8 cellular contexts compared by ENCODE assay signal in genomic region chr1:3668585-3669300, GRCh38. TPM values are rescaled to one million over a fixed set of nuclear protein-coding genes. Genes with fewer than 3 reads are reported as not detected.
DNase-seq lines count a peak whose midpoint lies in the region; ATAC-seq and TF ChIP-seq lines count a peak whose summit lies in the region.

No MANE protein-coding gene starts in this region.

- H3K27ac ChIP-seq in body of pancreas (no peak overlapping the region), Karpas-422 (ENCODE audit: low read length) (no peak overlapping the region)

- peak; percentile 79 for DNase-seq in CD14-positive monocyte (ENCODE audit: low spot score)
- peak; percentile 77 for DNase-seq in NCI-H128 (lab: John Stamatoyannopoulos, UW; ENCODE audit: unreplicated experiment)
- DNase-seq in body of pancreas = peak; percentile 96 to 98 (median 98)
- DNase-seq in mesenteric fat pad (ENCODE audit: low spot score) = peak; percentile 90
- no peak for DNase-seq in GM20000 (ENCODE audit: low spot score)
- DNase-seq in Karpas-422 = no peak
- DNase-seq in stimulated activated CD4-positive, alpha-beta T cell treated with anti-CD3 and anti-CD28 coated beads, Interleukin-2, amount 100 ng/mL, for 24 hours = no peak
- DNase-seq in activated CD4-positive, alpha-beta memory T cell treated with anti-CD3 and anti-CD28 coated beads for 36 hours = no peak

- H3K9me3 ChIP-seq in body of pancreas (no peaks in the 10 kb centered on the region), Karpas-422 (ENCODE audit: low read length) (no peaks in the 10 kb centered on the region)

- H3K27me3 ChIP-seq in body of pancreas (no peaks in the 10 kb centered on the region), Karpas-422 (ENCODE audit: low read length) (no peaks in the 10 kb centered on the region)

- intact Hi-C loops in CD14-positive monocyte (cut with micrococcal nuclease) (no loop called here), body of pancreas (cut with DNase I) (no loop called here)
- intact Hi-C loops in activated CD4-positive, alpha-beta memory T cell treated with anti-CD3 and anti-CD28 coated beads for 36 hours (cut with micrococcal nuclease) = no loop called here

- H3K4me1 ChIP-seq in body of pancreas = peaks cover 23% of the 10 kb centered on the region
- H3K4me1 ChIP-seq in Karpas-422 (ENCODE audit: low read length) = peaks cover 51% of the 10 kb centered on the region

- POLR2A ChIA-PET in activated CD4-positive, alpha-beta memory T cell treated with anti-CD3 and anti-CD28 coated beads for 36 hours (lab: Charles Lee) = no interaction called here

- TF ChIP-seq CTCF in CD14-positive monocyte (IDR thresholded peaks at IDR 0.05) = no peak
- no peak for TF ChIP-seq CTCF in body of pancreas (IDR thresholded peaks at IDR 0.05)
- TF ChIP-seq CTCF in GM20000 (IDR thresholded peaks at IDR 0.05; ENCODE audit: extremely low read depth, missing control alignments) = no peak

- H3K27ac Mint-ChIP-seq in CD14-positive monocyte = peak overlapping the region in 6 of 7 donors; percentile 59 to 84 (median 71)
- no peak overlapping the region for H3K27ac Mint-ChIP-seq in activated CD4-positive, alpha-beta memory T cell treated with anti-CD3 and anti-CD28 coated beads for 36 hours

- CTCF ChIA-PET in activated CD4-positive, alpha-beta memory T cell treated with anti-CD3 and anti-CD28 coated beads for 36 hours (lab: Charles Lee) = interaction anchor here (1.1 kb wide), 1 partner anchor 216 kb away, joined by 3 read pairs; no protein-coding TSS in a partner anchor

- no peaks in the 10 kb centered on the region for H3K9me2 ChIP-seq in Karpas-422 (replicated peaks; ENCODE audit: insufficient read depth, low read length)

- H3K27me3 Mint-ChIP-seq in CD14-positive monocyte (ENCODE audit: low read depth in 3 of 3) = peaks cover 0 to 15% (median 5%) of the 10 kb centered on the region in 3 donors
- peaks cover 12% of the 10 kb centered on the region for H3K27me3 Mint-ChIP-seq in activated CD4-positive, alpha-beta memory T cell treated with anti-CD3 and anti-CD28 coated beads for 36 hours

- H3K4me3 Mint-ChIP-seq in CD14-positive monocyte = peak overlapping the region in 1 of 2 donors; percentile 62
- no peak overlapping the region for H3K4me3 Mint-ChIP-seq in activated CD4-positive, alpha-beta memory T cell treated with anti-CD3 and anti-CD28 coated beads for 36 hours

- H3K4me3 ChIP-seq in body of pancreas (no peak overlapping the region), Karpas-422 (ENCODE audit: low read length) (no peak overlapping the region)

- peak; percentile 98 for ATAC-seq in body of pancreas

- TF ChIP-seq POLR2A in body of pancreas (IDR thresholded peaks at IDR 0.05) = no peak

- no peak overlapping the region for H3K9ac ChIP-seq in Karpas-422 (ENCODE audit: low read length)

- no peak overlapping the region for H2AFZ ChIP-seq in Karpas-422 (ENCODE audit: low read length)

- H3K36me3 Mint-ChIP-seq in CD14-positive monocyte = peaks cover 0 to 5% of the 10 kb centered on the region in 2 donors
- no peaks in the 10 kb centered on the region for H3K36me3 Mint-ChIP-seq in activated CD4-positive, alpha-beta memory T cell treated with anti-CD3 and anti-CD28 coated beads for 36 hours

- H3K4me2 ChIP-seq in Karpas-422 (ENCODE audit: low read depth, low read length, poor library complexity, severe bottlenecking) = no peak overlapping the region

- H3K36me3 ChIP-seq in body of pancreas (replicated peaks in 1 of 2; ENCODE audit: insufficient read depth in 1 of 2, low read depth in 2 of 2) = no peaks in the 10 kb centered on the region
- no peaks in the 10 kb centered on the region for H3K36me3 ChIP-seq in Karpas-422 (ENCODE audit: insufficient read depth, low read length)

- no peaks in the 10 kb centered on the region for H3K79me2 ChIP-seq in Karpas-422 (ENCODE audit: low read length)

- WGBS in body of pancreas, 2 donors = 12 to 14% methylated on average over 9 to 30 of the region's 30 CpGs

- H3K4me1 Mint-ChIP-seq in CD14-positive monocyte = peaks cover 43% of the 10 kb centered on the region
- H3K4me1 Mint-ChIP-seq in activated CD4-positive, alpha-beta memory T cell treated with anti-CD3 and anti-CD28 coated beads for 36 hours (ENCODE audit: low read depth) = peaks cover 4% of the 10 kb centered on the region

- H3K9me3 Mint-ChIP-seq in CD14-positive monocyte = no peaks in the 10 kb centered on the region
- H3K9me3 Mint-ChIP-seq in activated CD4-positive, alpha-beta memory T cell treated with anti-CD3 and anti-CD28 coated beads for 36 hours = no peaks in the 10 kb centered on the region

- no peaks in the 10 kb centered on the region for H4K20me1 ChIP-seq in Karpas-422 (ENCODE audit: insufficient read depth, low read depth, low read length)

RNA-seq across cellular contexts. Expression of gene TP73, which starts 16.4 kb away (rescaled TPM):
- polyA plus RNA-seq in CD14-positive monocyte = under 1 TPM in 1 of 2 donors, not detected in 1; 0.42 TPM
- 10 to 100 TPM in 1 of 2 donors, under 1 TPM in 1; 0.26 to 13.5 TPM for total RNA-seq in body of pancreas
- total RNA-seq in mesenteric fat pad = not detected
- 0.52 and 0.94 TPM in 2 replicates for total RNA-seq in Karpas-422 (2014; rRNA removed; shearing (Covaris generic); ENCODE audit: low replicate concordance)
- under 1 TPM; 0.62 to 0.65 TPM for total RNA-seq in activated CD4-positive, alpha-beta memory T cell treated with anti-CD3 and anti-CD28 coated beads for 36 hours

RNA-seq across cellular contexts. Expression of gene WRAP73, which starts 18.8 kb away (rescaled TPM):
- 10 to 100 TPM; 26.1 to 33.2 TPM for polyA plus RNA-seq in CD14-positive monocyte
- 10 to 100 TPM in 1 of 2 donors, 1 to 10 TPM in 1; 7.8 to 35.6 TPM for total RNA-seq in body of pancreas
- 14.8 TPM for total RNA-seq in mesenteric fat pad
- 37.2 and 46.7 TPM in 2 replicates for total RNA-seq in Karpas-422 (2014; rRNA removed; shearing (Covaris generic); ENCODE audit: low replicate concordance)
- 10 to 100 TPM; 34.5 to 34.6 TPM for total RNA-seq in activated CD4-positive, alpha-beta memory T cell treated with anti-CD3 and anti-CD28 coated beads for 36 hours

RNA-seq across cellular contexts. Expression of gene TPRG1L, which starts 43.9 kb away (rescaled TPM):
- 10 to 100 TPM; 18.5 to 19.7 TPM for polyA plus RNA-seq in CD14-positive monocyte
- 10 to 100 TPM in 1 of 2 donors, 1 to 10 TPM in 1; 8.6 to 24.4 TPM for total RNA-seq in body of pancreas
- 54.0 TPM for total RNA-seq in mesenteric fat pad
- 10.2 and 14.4 TPM in 2 replicates for total RNA-seq in Karpas-422 (2014; rRNA removed; shearing (Covaris generic); ENCODE audit: low replicate concordance)
- total RNA-seq in activated CD4-positive, alpha-beta memory T cell treated with anti-CD3 and anti-CD28 coated beads for 36 hours = 10 to 100 TPM in 1 of 2 experiments, 1 to 10 TPM in 1; 9.2 to 10.4 TPM

RNA-seq across cellular contexts. Expression of gene MEGF6, which starts 57.4 kb away (rescaled TPM):
- 1 to 10 TPM in 1 of 2 donors, under 1 TPM in 1; 0.39 to 1.2 TPM for polyA plus RNA-seq in CD14-positive monocyte
- 10 to 100 TPM; 22.4 to 24.9 TPM for total RNA-seq in body of pancreas
- 61.1 TPM for total RNA-seq in mesenteric fat pad
- not detected in 2 replicates for total RNA-seq in Karpas-422 (2014; rRNA removed; shearing (Covaris generic); ENCODE audit: low replicate concordance)
- total RNA-seq in activated CD4-positive, alpha-beta memory T cell treated with anti-CD3 and anti-CD28 coated beads for 36 hours = 1 to 10 TPM; 6.8 to 9.8 TPM

Comparison
In these comparisons a context has a peak if more than half of its experiments do, and no peak if none do; other contexts are left out.
1. DNase-seq: peak in CD14-positive monocyte (single experiment), NCI-H128 (single experiment), body of pancreas (4 of 4) and mesenteric fat pad (single experiment); none in GM20000 (single experiment), Karpas-422 (single experiment), stimulated activated CD4-positive, alpha-beta T cell treated with anti-CD3 and anti-CD28 coated beads, Interleukin-2, amount 100 ng/mL, for 24 hours (0 of 2) and activated CD4-positive, alpha-beta memory T cell treated with anti-CD3 and anti-CD28 coated beads for 36 hours (single experiment).